7 cellular contexts compared by ENCODE assay signal in the genomic region with DNA sequence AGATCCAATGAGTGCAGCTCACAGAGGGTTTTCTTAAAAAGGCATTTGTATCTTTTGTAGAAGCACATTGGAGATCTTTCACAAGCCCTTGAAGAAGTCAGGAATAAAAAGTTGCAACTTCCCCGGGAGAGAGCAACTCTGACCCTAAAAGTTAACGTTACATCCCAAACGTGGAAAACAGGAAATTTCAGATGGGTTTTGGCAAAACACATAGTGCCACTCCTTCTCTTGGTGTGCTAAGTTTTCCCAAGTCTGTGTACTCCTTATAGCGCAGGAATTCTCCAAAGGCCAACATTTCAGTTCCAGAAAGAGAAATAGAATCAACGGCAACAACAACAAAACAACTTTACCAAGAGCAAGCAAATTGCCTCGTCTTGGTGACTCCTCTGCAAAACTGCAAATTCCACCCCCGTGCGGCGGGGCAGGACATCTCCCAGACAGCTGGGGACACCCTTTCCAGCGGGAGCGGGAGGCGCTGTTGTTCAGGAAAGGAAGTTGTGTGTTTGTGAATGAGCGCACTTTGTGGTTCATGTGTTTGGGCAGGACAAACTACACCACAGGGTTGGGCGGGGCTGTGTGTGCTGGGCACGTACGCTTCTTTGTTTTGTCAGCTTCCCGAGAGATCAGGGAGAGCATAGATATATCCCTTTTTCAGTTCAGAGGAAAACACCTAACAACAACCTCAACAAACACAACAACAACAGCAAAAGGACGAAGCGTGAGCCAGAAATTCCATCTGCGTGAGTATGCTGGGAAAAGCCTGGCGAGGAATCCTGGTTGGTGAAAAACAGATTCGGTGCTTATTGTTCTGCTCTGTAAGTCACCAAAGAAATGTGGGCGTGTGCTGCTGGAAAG.
A peak's percentile ranks its signal among the peaks of the same experiment; 100 is the strongest.
DNase-seq lines count a peak whose midpoint lies in the region; ATAC-seq and TF ChIP-seq lines count a peak whose summit lies in the region.

No MANE protein-coding gene starts in this region.

- H3K4me3 ChIP-seq in WI38 (ENCODE audit: low read depth, low read length) (peak overlapping the region; percentile 36), foreskin fibroblast (ENCODE audit: low read depth in 1 of 2, low read length in 2 of 2) (peak overlapping the region in 1 of 2 donors; percentile 37)

- TF ChIP-seq CTCF in WI38 (IDR thresholded peaks at IDR 0.05; ENCODE audit: low read depth, low read length) (peak; percentile 32; the same call in 1 of the 2 replicates), foreskin fibroblast (IDR thresholded peaks at IDR 0.05; ENCODE audit: low read depth, low read length) (peak; percentile 42)

- peak; percentile 68 for DNase-seq in HS-27A (ENCODE audit: low read depth)
- DNase-seq in foreskin fibroblast, result peak; percentile 94 to 95
- peak; percentile 67 for DNase-seq in pons (ENCODE audit: low spot score)
- no peak for DNase-seq in NAMALWA (ENCODE audit: low spot score)

- ATAC-seq in HG02852 (IDR thresholded peaks at IDR 0.05; ENCODE audit: unreplicated experiment) (no peak), GM21367 (IDR thresholded peaks at IDR 0.05; ENCODE audit: unreplicated experiment) (no peak)
